ENCODE assay signal across 15 cellular contexts in the genomic region with DNA sequence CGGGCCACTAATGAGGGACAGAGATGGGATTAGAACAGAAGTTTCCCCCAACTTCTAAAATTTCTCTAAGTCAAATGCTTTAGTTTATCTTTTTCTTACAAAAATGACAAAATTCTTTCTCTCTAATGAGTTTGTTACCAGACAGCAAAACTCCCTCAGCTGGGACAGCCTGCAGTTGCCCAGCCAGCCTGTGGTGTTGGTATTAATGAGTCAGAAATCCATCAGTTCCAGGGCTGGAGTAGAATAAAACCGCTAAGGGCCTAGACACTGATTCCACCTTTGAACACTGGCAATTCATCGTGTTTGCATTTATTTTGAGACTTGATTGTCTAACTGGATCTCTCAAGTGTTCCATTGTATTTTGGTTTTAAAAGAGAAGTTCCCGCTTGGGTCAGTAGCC. TPM values are rescaled to one million over a fixed set of nuclear protein-coding genes. Genes with fewer than 3 reads are reported as not detected.
DNase-seq lines count a peak whose midpoint lies in the region; ATAC-seq, FAIRE-seq and TF ChIP-seq lines count a peak whose summit lies in the region.
"Had no signal": no experiment of that assay in that cellular context is flagged by ENCODE, and none has a peak within 500 bp of the region (broad histone marks: within the 10 kb centered on the region; RNA-seq: fewer than 3 reads in every experiment).

No MANE protein-coding gene starts in this region.

- H3K79me2 ChIP-seq in SK-N-SH (ENCODE audit: insufficient read depth): no peaks in the 10 kb centered on the region
- H3K79me2 ChIP-seq in astrocyte (ENCODE audit: insufficient read depth, low read length): no peaks in the 10 kb centered on the region

- DNase-seq in SK-N-SH (no peak), astrocyte (ENCODE audit: low read depth) (peak; percentile 61), mesothelial cell of epicardium (ENCODE audit: low spot score in 2 of 2, unreplicated experiment in 2 of 2) (no peak), pons (ENCODE audit: low spot score) (no peak), KG1 (lab: John Stamatoyannopoulos, UW) (no peak)
- DNase-seq: activated B cell treated with CpG ODN at 0.5 μM for 24 hours; activated CD8-positive, alpha-beta memory T cell treated with anti-CD3 and anti-CD28 coated beads, Interleukin-2, amount 10 ng/mL, durations not matched to agents 7 days and 5 days; activated naive CD4-positive, alpha-beta T cell treated with anti-CD3 and anti-CD28 coated beads for 36 hours; left ventricle myocardium inferior; MV-4-11; NCI-H2171 had no signal

- no peak overlapping the region for H3K4me3 Mint-ChIP-seq in astrocyte (ENCODE audit: unreplicated experiment)
- H3K4me3 Mint-ChIP-seq in mesothelial cell of epicardium: no peak overlapping the region
- H3K4me3 Mint-ChIP-seq: activated B cell treated with CpG ODN at 0.5 μM for 24 hours; activated CD8-positive, alpha-beta memory T cell treated with anti-CD3 and anti-CD28 coated beads, Interleukin-2, amount 10 ng/mL, durations not matched to agents 7 days and 5 days; activated naive CD4-positive, alpha-beta T cell treated with anti-CD3 and anti-CD28 coated beads for 36 hours; stimulated activated naive CD8-positive, alpha-beta T cell treated with anti-CD3 and anti-CD28 coated beads, Interleukin-15, Interleukin-2, amounts not matched to agents 100 ng/mL and 50 ng/mL, for 24 hours had no signal

- H2AFZ ChIP-seq in SK-N-SH (ENCODE audit: low read depth) (peak overlapping the region; percentile 52; the same call in 1 of the 2 replicates), astrocyte (ENCODE audit: low read depth, low read length) (no peak overlapping the region)

- H3K27me3 Mint-ChIP-seq in astrocyte (ENCODE audit: low read depth, unreplicated experiment): no peaks in the 10 kb centered on the region
- H3K27me3 Mint-ChIP-seq in mesothelial cell of epicardium (ENCODE audit: low read depth): no peaks in the 10 kb centered on the region

- no peak for TF ChIP-seq EP300 in SK-N-SH (IDR thresholded peaks at IDR 0.05; ENCODE audit: borderline replicate concordance in 1 of 2, low read depth in 1 of 2, low read length in 1 of 2)

- TF ChIP-seq RAD21 in SK-N-SH (IDR thresholded peaks at IDR 0.05; ENCODE audit: low read length): no peak

- peaks cover 27% of the 10 kb centered on the region for H3K4me1 Mint-ChIP-seq in astrocyte (ENCODE audit: low read depth, unreplicated experiment)
- H3K4me1 Mint-ChIP-seq in mesothelial cell of epicardium: peaks cover 26% of the 10 kb centered on the region
- H3K4me1 Mint-ChIP-seq: activated CD8-positive, alpha-beta memory T cell treated with anti-CD3 and anti-CD28 coated beads, Interleukin-2, amount 10 ng/mL, durations not matched to agents 7 days and 5 days had no signal

- H3K9me3 ChIP-seq in SK-N-SH (no peaks in the 10 kb centered on the region), astrocyte (ENCODE audit: insufficient read depth, low read depth, low read length) (no peaks in the 10 kb centered on the region)
- H3K9me3 ChIP-seq: left ventricle myocardium inferior had no signal

- 66% methylated on average over 4 of the region's 4 CpGs for WGBS in SK-N-SH (ENCODE audit: low lambda C conversion rate)

- H3K9me3 Mint-ChIP-seq in astrocyte (ENCODE audit: unreplicated experiment) (peaks cover 5% of the 10 kb centered on the region), mesothelial cell of epicardium (no peaks in the 10 kb centered on the region)
- H3K9me3 Mint-ChIP-seq: activated B cell treated with CpG ODN at 0.5 μM for 24 hours; activated naive CD4-positive, alpha-beta T cell treated with anti-CD3 and anti-CD28 coated beads for 36 hours; stimulated activated naive CD8-positive, alpha-beta T cell treated with anti-CD3 and anti-CD28 coated beads, Interleukin-15, Interleukin-2, amounts not matched to agents 100 ng/mL and 50 ng/mL, for 24 hours had no signal

- H3K27ac ChIP-seq in SK-N-SH (ENCODE audit: low read depth in 2 of 2, low read length in 1 of 2) (no peak overlapping the region), astrocyte (ENCODE audit: low read depth, low read length) (peak overlapping the region; percentile 79)
- H3K27ac ChIP-seq: left ventricle myocardium inferior had no signal

- H3K9ac ChIP-seq in SK-N-SH (no peak overlapping the region), astrocyte (ENCODE audit: low read length) (peak overlapping the region; percentile 54)

- ATAC-seq in SK-N-SH treated with all-trans-retinoic acid at 6 μM for 48 hours (no peak), GM18519 (IDR thresholded peaks at IDR 0.05; ENCODE audit: low FRiP score, unreplicated experiment) (no peak), esophagus mucosa (no peak)
- ATAC-seq: activated CD8-positive, alpha-beta memory T cell treated with anti-CD3 and anti-CD28 coated beads, Interleukin-2, amount 10 ng/mL, durations not matched to agents 7 days and 5 days had no signal

- peak; percentile 17 for FAIRE-seq in astrocyte (lab: Jason Lieb, UNC)

- H3K36me3 ChIP-seq in SK-N-SH (replicated peaks in 1 of 2; ENCODE audit: control insufficient read depth in 1 of 2, insufficient read depth in 2 of 2, low read length in 1 of 2) (no peaks in the 10 kb centered on the region), astrocyte (ENCODE audit: insufficient read depth, low read length) (no peaks in the 10 kb centered on the region)
- H3K36me3 ChIP-seq: left ventricle myocardium inferior had no signal

- CTCF ChIA-PET in SK-N-SH (lab: Yijun Ruan, JAX): interaction anchor here (0.6 kb wide), 1 partner anchor 39 kb away, joined by 3 read pairs; no protein-coding TSS in a partner anchor

- H3K4me2 ChIP-seq in SK-N-SH (no peak overlapping the region; the same call in 1 of the 2 replicates), astrocyte (ENCODE audit: low read length) (peak overlapping the region; percentile 77)

- H3F3A ChIP-seq in SK-N-SH (replicated peaks; ENCODE audit: insufficient read depth): no peaks in the 10 kb centered on the region

- no peaks in the 10 kb centered on the region for H3K4me1 ChIP-seq in SK-N-SH (ENCODE audit: control insufficient read depth in 1 of 2, insufficient read depth in 2 of 2, low read depth in 1 of 2, low read length in 1 of 2)
- peaks cover 27% of the 10 kb centered on the region for H3K4me1 ChIP-seq in astrocyte (ENCODE audit: insufficient read depth, low read length)
- H3K4me1 ChIP-seq: left ventricle myocardium inferior had no signal

- POLR2A ChIA-PET in SK-N-SH (lab: Yijun Ruan, JAX): no interaction called here

- no peaks in the 10 kb centered on the region for H3K9me2 ChIP-seq in SK-N-SH

- H3K4me3 ChIP-seq in SK-N-SH (ENCODE audit: low read depth in 2 of 2, low read length in 1 of 2) (no peak overlapping the region), astrocyte (ENCODE audit: insufficient read depth, low read depth, low read length) (peak overlapping the region; percentile 9)
- H3K4me3 ChIP-seq: left ventricle myocardium inferior had no signal

- TF ChIP-seq CTCF in SK-N-SH (IDR thresholded peaks at IDR 0.05): no peak
- TF ChIP-seq CTCF in astrocyte (IDR thresholded peaks at IDR 0.05; ENCODE audit: insufficient read depth, low read depth, low read length): no peak
- TF ChIP-seq CTCF in mesothelial cell of epicardium (IDR thresholded peaks at IDR 0.05; ENCODE audit: unreplicated experiment): no peak

- H3K27me3 ChIP-seq in SK-N-SH (ENCODE audit: insufficient read depth): no peaks in the 10 kb centered on the region; the same call in 1 of the 2 replicates
- no peaks in the 10 kb centered on the region for H3K27me3 ChIP-seq in astrocyte (ENCODE audit: insufficient read depth, low read length)

- no peaks in the 10 kb centered on the region for H3K36me3 Mint-ChIP-seq in astrocyte (ENCODE audit: low read depth, unreplicated experiment)
- H3K36me3 Mint-ChIP-seq in mesothelial cell of epicardium: peaks cover 2% of the 10 kb centered on the region
- H3K36me3 Mint-ChIP-seq: activated CD8-positive, alpha-beta memory T cell treated with anti-CD3 and anti-CD28 coated beads, Interleukin-2, amount 10 ng/mL, durations not matched to agents 7 days and 5 days had no signal

- H3K27ac Mint-ChIP-seq in astrocyte (ENCODE audit: unreplicated experiment): peak overlapping the region; percentile 96
- H3K27ac Mint-ChIP-seq in mesothelial cell of epicardium: peak overlapping the region; percentile 96
- H3K27ac Mint-ChIP-seq: activated B cell treated with CpG ODN at 0.5 μM for 24 hours; activated CD8-positive, alpha-beta memory T cell treated with anti-CD3 and anti-CD28 coated beads, Interleukin-2, amount 10 ng/mL, durations not matched to agents 7 days and 5 days; activated naive CD4-positive, alpha-beta T cell treated with anti-CD3 and anti-CD28 coated beads for 36 hours; stimulated activated naive CD8-positive, alpha-beta T cell treated with anti-CD3 and anti-CD28 coated beads, Interleukin-15, Interleukin-2, amounts not matched to agents 100 ng/mL and 50 ng/mL, for 24 hours had no signal

- H4K20me1 ChIP-seq in SK-N-SH (ENCODE audit: insufficient read depth) (no peaks in the 10 kb centered on the region), astrocyte (ENCODE audit: insufficient read depth, low read length) (no peaks in the 10 kb centered on the region)

TF ChIP-seq in SK-N-SH, 30 proteins besides CTCF, POLR2A, EP300 and RAD21 (continues in another document):
- TF ChIP-seq, protein P1, sequence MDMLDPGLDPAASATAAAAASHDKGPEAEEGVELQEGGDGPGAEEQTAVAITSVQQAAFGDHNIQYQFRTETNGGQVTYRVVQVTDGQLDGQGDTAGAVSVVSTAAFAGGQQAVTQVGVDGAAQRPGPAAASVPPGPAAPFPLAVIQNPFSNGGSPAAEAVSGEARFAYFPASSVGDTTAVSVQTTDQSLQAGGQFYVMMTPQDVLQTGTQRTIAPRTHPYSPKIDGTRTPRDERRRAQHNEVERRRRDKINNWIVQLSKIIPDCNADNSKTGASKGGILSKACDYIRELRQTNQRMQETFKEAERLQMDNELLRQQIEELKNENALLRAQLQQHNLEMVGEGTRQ (IDR thresholded peaks at IDR 0.05; ENCODE audit: borderline replicate concordance, low read depth, low read length): no peak
- TF ChIP-seq FOXM1 (IDR thresholded peaks at IDR 0.05; ENCODE audit: low read depth): no peak
- no peak for TF ChIP-seq MEF2A (IDR thresholded peaks at IDR 0.05; ENCODE audit: borderline replicate concordance, low read depth)

TF ChIP-seq in SK-N-SH treated with all-trans-retinoic acid at 6 μM for 48 hours, 23 proteins besides CTCF, POLR2A, EP300 and RAD21 (continues in another document):
- TF ChIP-seq ZNF70 (CRISPR knock-in tag; IDR thresholded peaks at IDR 0.05) (no peak), TCF4 (CRISPR knock-in tag; IDR thresholded peaks at IDR 0.05; ENCODE audit: borderline replicate concordance) (no peak), ARNTL (CRISPR knock-in tag; IDR thresholded peaks at IDR 0.05; ENCODE audit: borderline replicate concordance, low read depth) (no peak), SNAI2 (CRISPR knock-in tag; IDR thresholded peaks at IDR 0.05) (no peak), ZNF8 (CRISPR knock-in tag; IDR thresholded peaks at IDR 0.05) (no peak), TOX (CRISPR knock-in tag; IDR thresholded peaks at IDR 0.05; ENCODE audit: borderline replicate concordance) (no peak), BACH2 (CRISPR knock-in tag; IDR thresholded peaks at IDR 0.05; ENCODE audit: borderline replicate concordance) (no peak)

RNA-seq across cellular contexts. Expression of a gene that starts 38.3 kb away (rescaled TPM):
- polyA plus RNA-seq in SK-N-SH (2012; rRNA removed): 36.3 and 45.1 TPM in 2 replicates
- 55.8 and 59.9 TPM in 2 replicates for polyA plus RNA-seq in SK-N-SH (2012; cell fraction: cytosol; rRNA removed)
- polyA plus RNA-seq in SK-N-SH (2012; cell fraction: nucleus; rRNA removed): 11.6 and 25.2 TPM in 2 replicates
- total RNA-seq in astrocyte: 120 and 144 TPM in 2 replicates
- 161 to 164 TPM (median 164 TPM) in 3 replicates for total RNA-seq in mesothelial cell of epicardium
- total RNA-seq in esophagus mucosa: 87.2 TPM
